ENCODE assay signal across 8 cellular contexts in genomic region chr14:67837011-67837624, GRCh38. TPM values are rescaled to one million over a fixed set of nuclear protein-coding genes. Genes with fewer than 3 reads are reported as not detected.
DNase-seq lines count a peak whose midpoint lies in the region; ATAC-seq and TF ChIP-seq lines count a peak whose summit lies in the region.

No MANE protein-coding gene starts in this region.

- H3K79me2 ChIP-seq in SK-N-SH (ENCODE audit: insufficient read depth) = no peaks in the 10 kb centered on the region

- no peak overlapping the region for H2AFZ ChIP-seq in SK-N-SH (ENCODE audit: low read depth)

- TF ChIP-seq EP300 in SK-N-SH (IDR thresholded peaks at IDR 0.05; ENCODE audit: borderline replicate concordance in 1 of 2, low read depth in 1 of 2, low read length in 1 of 2) = no peak

- POLR2A ChIA-PET in SK-N-SH (lab: Yijun Ruan, JAX) = no interaction called here

- peaks cover 23% of the 10 kb centered on the region for H3K36me3 Mint-ChIP-seq in activated T-cell treated with anti-CD3 and anti-CD28 coated beads, Interleukin-2, amount 50 U/mL, for 24 hours (ENCODE audit: low read depth)
- H3K36me3 Mint-ChIP-seq in central memory CD8-positive, alpha-beta T cell (ENCODE audit: insufficient read depth) = peaks cover 12% of the 10 kb centered on the region

- CTCF ChIA-PET in SK-N-SH (lab: Yijun Ruan, JAX) = interaction anchor here (0.6 to 2.7 kb wide), 16 partner anchors 10 to 1038 kb away, joined by 3 to 14 read pairs (median 4); partner anchors contain the start of gene RAD51B

- no peaks in the 10 kb centered on the region for H3K9me2 ChIP-seq in SK-N-SH

- H3K4me2 ChIP-seq in SK-N-SH = no peak overlapping the region

- H3K36me3 ChIP-seq in SK-N-SH (replicated peaks in 1 of 2; ENCODE audit: control insufficient read depth in 1 of 2, insufficient read depth in 2 of 2, low read length in 1 of 2) = no peaks in the 10 kb centered on the region
- H3K36me3 ChIP-seq in lung (ENCODE audit: control insufficient read depth in 2 of 2, insufficient read depth in 2 of 2, low read length in 2 of 2) = no peaks in the 10 kb centered on the region
- H3K36me3 ChIP-seq in upper lobe of right lung = no peaks in the 10 kb centered on the region

- WGBS in SK-N-SH (ENCODE audit: low lambda C conversion rate) = 22% methylated on average over 2 of the region's 2 CpGs
- 28 to 35% methylated on average over 2 of the region's 2 CpGs for WGBS in lung, 2 donors

- H3K27ac Mint-ChIP-seq in activated T-cell treated with anti-CD3 and anti-CD28 coated beads, Interleukin-2, amount 50 U/mL, for 24 hours = no peak overlapping the region
- no peak overlapping the region for H3K27ac Mint-ChIP-seq in central memory CD8-positive, alpha-beta T cell (ENCODE audit: low read depth)

- H3K27me3 ChIP-seq in SK-N-SH (ENCODE audit: insufficient read depth) (no peaks in the 10 kb centered on the region), lung (ENCODE audit: control insufficient read depth, insufficient read depth) (no peaks in the 10 kb centered on the region), upper lobe of right lung (no peaks in the 10 kb centered on the region)

- no peak overlapping the region for H3K9ac ChIP-seq in SK-N-SH

- H3K27ac ChIP-seq in SK-N-SH (ENCODE audit: low read depth in 2 of 2, low read length in 1 of 2) (no peak overlapping the region), lung (ENCODE audit: low read depth in 1 of 2, low read length in 1 of 2) (no peak overlapping the region), upper lobe of right lung (no peak overlapping the region)

- H3K9me3 ChIP-seq in SK-N-SH = 0 out of 2 replicates have a peak, but pooled peaks cover 7% of the 10 kb centered on the region
- no peaks in the 10 kb centered on the region for H3K9me3 ChIP-seq in lung (ENCODE audit: control insufficient read depth in 2 of 2, insufficient read depth in 1 of 2, low read length in 1 of 2)
- no peaks in the 10 kb centered on the region for H3K9me3 ChIP-seq in upper lobe of right lung

- H3K9me3 Mint-ChIP-seq in activated T-cell treated with anti-CD3 and anti-CD28 coated beads, Interleukin-2, amount 50 U/mL, for 24 hours = no peaks in the 10 kb centered on the region
- no peaks in the 10 kb centered on the region for H3K9me3 Mint-ChIP-seq in central memory CD8-positive, alpha-beta T cell

- no peak overlapping the region for H3K4me3 Mint-ChIP-seq in activated T-cell treated with anti-CD3 and anti-CD28 coated beads, Interleukin-2, amount 50 U/mL, for 24 hours
- H3K4me3 Mint-ChIP-seq in central memory CD8-positive, alpha-beta T cell = peak overlapping the region; percentile 26

- H3K4me1 ChIP-seq in SK-N-SH (ENCODE audit: control insufficient read depth in 1 of 2, insufficient read depth in 2 of 2, low read depth in 1 of 2, low read length in 1 of 2) (no peaks in the 10 kb centered on the region), lung (ENCODE audit: control insufficient read depth in 2 of 2, insufficient read depth in 2 of 2, low read length in 2 of 2) (peaks cover 0 to 1% of the 10 kb centered on the region in 2 donors), upper lobe of right lung (no peaks in the 10 kb centered on the region)

- H3K27me3 Mint-ChIP-seq in activated T-cell treated with anti-CD3 and anti-CD28 coated beads, Interleukin-2, amount 50 U/mL, for 24 hours = no peaks in the 10 kb centered on the region
- no peaks in the 10 kb centered on the region for H3K27me3 Mint-ChIP-seq in central memory CD8-positive, alpha-beta T cell

- TF ChIP-seq RAD21 in SK-N-SH (IDR thresholded peaks at IDR 0.05; ENCODE audit: low read length) = peak; percentile 79

- no peak for ATAC-seq in central memory CD8-positive, alpha-beta T cell (replicated peaks; ENCODE audit: extremely low read depth, poor library complexity, severe bottlenecking)
- ATAC-seq in lung (ENCODE audit: insufficient read depth, low FRiP score) (no peak), upper lobe of right lung (peak; percentile 89), GM21447 (IDR thresholded peaks at IDR 0.05; ENCODE audit: unreplicated experiment) (no peak)

- no peaks in the 10 kb centered on the region for H4K20me1 ChIP-seq in SK-N-SH (ENCODE audit: insufficient read depth)

- TF ChIP-seq CTCF in SK-N-SH (IDR thresholded peaks at IDR 0.05) (peak; percentile 85), lung (IDR thresholded peaks at IDR 0.05; ENCODE audit: control extremely low read depth, extremely low read depth) (peak; percentile 62), upper lobe of right lung (IDR thresholded peaks at IDR 0.05) (peak; percentile 56)

- DNase-seq in activated T-cell treated with anti-CD3 and anti-CD28 coated beads for 1 hour (ENCODE audit: low read depth) = peak; percentile 60
- no peak for DNase-seq in activated T-cell treated with anti-CD3 and anti-CD28 coated beads, Interleukin-2, amount 50 U/mL, for 24 hours
- peak; percentile 69 for DNase-seq in LoVo (ENCODE audit: low spot score)
- DNase-seq in SK-N-SH = peak; percentile 35
- peak in 1 of 2 donors; percentile 60 for DNase-seq in central memory CD8-positive, alpha-beta T cell (ENCODE audit: low spot score in 2 of 2)
- peak; percentile 41 for DNase-seq in lung (ENCODE audit: low spot score)
- DNase-seq in upper lobe of right lung = no peak

- intact Hi-C loops in upper lobe of right lung (cut with DNase I) = no loop called here

- no peak overlapping the region for H3K4me3 ChIP-seq in SK-N-SH (ENCODE audit: low read depth in 2 of 2, low read length in 1 of 2)
- H3K4me3 ChIP-seq in lung = no peak overlapping the region
- no peak overlapping the region for H3K4me3 ChIP-seq in upper lobe of right lung

- peaks cover 3% of the 10 kb centered on the region for H3F3A ChIP-seq in SK-N-SH (replicated peaks; ENCODE audit: insufficient read depth)

- no peaks in the 10 kb centered on the region for H3K4me1 Mint-ChIP-seq in activated T-cell treated with anti-CD3 and anti-CD28 coated beads, Interleukin-2, amount 50 U/mL, for 24 hours (ENCODE audit: low read depth)
- H3K4me1 Mint-ChIP-seq in central memory CD8-positive, alpha-beta T cell = peaks cover 23% of the 10 kb centered on the region

TF ChIP-seq in SK-N-SH, 30 proteins besides CTCF, POLR2A, EP300 and RAD21:
- TF ChIP-seq SMC3 (IDR thresholded peaks at IDR 0.05; ENCODE audit: low read depth, low read length) (peak; percentile 63), GABPA (IDR thresholded peaks at IDR 0.05; ENCODE audit: low read depth) (0 out of 2 replicates have a peak, but pooled peaks have one; percentile 16), ZBTB33 (IDR thresholded peaks at IDR 0.05; ENCODE audit: borderline replicate concordance, low read depth) (no peak)

RNA-seq across cellular contexts. Expression of gene RAD51B, which starts 17.5 kb away (rescaled TPM):
- polyA plus RNA-seq in SK-N-SH (2012; rRNA removed) = 5.2 and 6.0 TPM in 2 replicates
- polyA plus RNA-seq in SK-N-SH (2012; cell fraction: cytosol; rRNA removed) = 5.2 and 6.3 TPM in 2 replicates
- 3.8 TPM in 2 replicates for polyA plus RNA-seq in SK-N-SH (2012; cell fraction: nucleus; rRNA removed)
- total RNA-seq in lung = 10 to 100 TPM; 16.6 to 95.0 TPM
- 1 to 10 TPM; 2.5 to 2.7 TPM for polyA plus RNA-seq in lung
- 11.5 TPM for total RNA-seq in upper lobe of right lung

RNA-seq across cellular contexts. Expression of gene ZFYVE26, which starts 20.7 kb away (rescaled TPM):
- polyA plus RNA-seq in SK-N-SH (2012; rRNA removed) (5.6 and 7.7 TPM in 2 replicates), lung (1 to 10 TPM; 6.8 to 9.0 TPM)
- 2.9 and 4.0 TPM in 2 replicates for polyA plus RNA-seq in SK-N-SH (2012; cell fraction: cytosol; rRNA removed)
- 15.8 and 21.0 TPM in 2 replicates for polyA plus RNA-seq in SK-N-SH (2012; cell fraction: nucleus; rRNA removed)
- total RNA-seq in lung (10 to 100 TPM; 35.0 to 50.6 TPM), upper lobe of right lung (42.9 TPM)

Comparison
In these comparisons a context has a peak if more than half of its experiments do, and no peak if none do; other contexts are left out.
1. DNase-seq: peak in activated T-cell treated with anti-CD3 and anti-CD28 coated beads for 1 hour (single experiment), LoVo (single experiment), SK-N-SH (single experiment) and lung (single experiment); none in activated T-cell treated with anti-CD3 and anti-CD28 coated beads, Interleukin-2, amount 50 U/mL, for 24 hours (single experiment) and upper lobe of right lung (single experiment).
2. Peak in every context shown above with its lines, with median percentiles within 50 percentile points of each other: CTCF ChIP-seq.